11 cellular contexts compared by ENCODE assay signal in genomic region chr16:24983521-24983920, GRCh38. TPM values are rescaled to one million over a fixed set of nuclear protein-coding genes. Genes with fewer than 3 reads are reported as not detected.
DNase-seq lines count a peak whose midpoint lies in the region; ATAC-seq and TF ChIP-seq lines count a peak whose summit lies in the region.
"Had no signal": no experiment of that assay in that cellular context is flagged by ENCODE, and none has a peak within 500 bp of the region (broad histone marks: within the 10 kb centered on the region; RNA-seq: fewer than 3 reads in every experiment).

No MANE protein-coding gene starts in this region.

- peaks cover 49% of the 10 kb centered on the region for H3K4me1 Mint-ChIP-seq in activated T-helper 2 cell treated with anti-CD3 and anti-CD28 coated beads, Interferon-gamma antibody, Interleukin-2, Interleukin-4, amounts not matched to agents 10 μg/mL and 5 μg/mL and 100 μg/mL, durations not matched to agents 14 hours and 24 hours and 36 hours (ENCODE audit: low read depth)
- peaks cover 87% of the 10 kb centered on the region for H3K4me1 Mint-ChIP-seq in stimulated activated memory B cell treated with anti-CD40 and anti-IgM and Interleukin-4, amounts not matched to agents 10 μg/mL and 1 μg/mL and 100 μg/mL, for 72 hours

- no peak overlapping the region for H2BK20ac ChIP-seq in IMR-90 (ENCODE audit: low read depth, low read length)

- intact Hi-C loops in IMR-90 (cut with micrococcal nuclease) (no loop called here), left lung (cut with DNase I) (loop anchor here in 1 of 2 donors (10.0 kb wide), 1 partner anchor 51 kb away; no protein-coding TSS in a partner anchor), body of pancreas (cut with DNase I) (no loop called here)
- intact Hi-C loops in activated T-helper 2 cell treated with anti-CD3 and anti-CD28 coated beads, Interferon-gamma antibody, Interleukin-2, Interleukin-4, amounts not matched to agents 10 μg/mL and 5 μg/mL and 100 μg/mL, durations not matched to agents 14 hours and 24 hours and 36 hours (cut with micrococcal nuclease) = no loop called here

- 81% methylated on average over 2 of the region's 7 CpGs; no CpG with 5 or more reads in 1 of the 2 experiments for WGBS in IMR-90 (ENCODE audit: extremely low coverage in 2 of 2, insufficient read length in 1 of 2), 2 experiments
- 73 to 74% methylated on average over 7 of the region's 7 CpGs for WGBS in body of pancreas, 2 donors

- no peak overlapping the region for H2AK9ac ChIP-seq in IMR-90 (replicated peaks; ENCODE audit: low read depth, low read length, poor library complexity)

- dilution Hi-C loops in IMR-90 (cut with HindIII; ENCODE audit: low sequenced_read_pairs, unreplicated experiment) = no loop called here

- POLR2A ChIA-PET in IMR-90 (lab: Charles Lee; ENCODE audit: unreplicated experiment) = no interaction called here

- peak overlapping the region in 1 of 2 experiments; percentile 49; a peak in 2 of 4 replicates for H4K8ac ChIP-seq in IMR-90 (ENCODE audit: low read depth in 2 of 2, low read length in 2 of 2)

- no peak for TF ChIP-seq RAD21 in IMR-90 (IDR thresholded peaks at IDR 0.05; ENCODE audit: low read length)

- H3K4me3 ChIP-seq in IMR-90 (ENCODE audit: insufficient read depth, low read depth, low read length) (no peak overlapping the region), left lung (no peak overlapping the region), body of pancreas (no peak overlapping the region)

- H2AK5ac ChIP-seq in IMR-90 (ENCODE audit: low read depth, low read length) = peak overlapping the region; percentile 83; the same call in 1 of the 2 replicates

- ATAC-seq in IMR-90 (ENCODE audit: low read depth) = no peak
- no peak for ATAC-seq in left lung
- no peak for ATAC-seq in stimulated activated memory B cell treated with anti-CD40 and anti-IgM and Interleukin-4, amounts not matched to agents 10 μg/mL and 1 μg/mL and 100 μg/mL, for 72 hours
- ATAC-seq in GM18868 (IDR thresholded peaks at IDR 0.05; ENCODE audit: unreplicated experiment) = no peak
- no peak for ATAC-seq in body of pancreas

- H2BK5ac ChIP-seq in IMR-90 (ENCODE audit: low read depth, low read length, poor library complexity, severe bottlenecking) = peak overlapping the region; percentile 52

- peak overlapping the region; percentile 23; the same call in 1 of the 2 replicates for H3K4ac ChIP-seq in IMR-90 (ENCODE audit: low read depth, low read length)

- 0 out of 2 replicates have a peak overlapping the region, but pooled peaks have one; percentile 17 for H3K14ac ChIP-seq in IMR-90 (replicated peaks; ENCODE audit: low read depth, low read length)

- TF ChIP-seq POLR2A in IMR-90 (IDR thresholded peaks at IDR 0.05; ENCODE audit: low read depth, low read length) = no peak
- TF ChIP-seq POLR2A in body of pancreas (IDR thresholded peaks at IDR 0.05) = no peak

- H3K4me3 Mint-ChIP-seq in activated T-helper 2 cell treated with anti-CD3 and anti-CD28 coated beads, Interferon-gamma antibody, Interleukin-2, Interleukin-4, amounts not matched to agents 10 μg/mL and 5 μg/mL and 100 μg/mL, durations not matched to agents 14 hours and 24 hours and 36 hours (ENCODE audit: low read depth) = no peak overlapping the region
- no peak overlapping the region for H3K4me3 Mint-ChIP-seq in stimulated activated memory B cell treated with anti-CD40 and anti-IgM and Interleukin-4, amounts not matched to agents 10 μg/mL and 1 μg/mL and 100 μg/mL, for 72 hours
- H3K4me3 Mint-ChIP-seq: H9 had no signal

- no TSS peak for BruUV-seq in IMR-90 (replicated peaks; lab: Mats Ljungman, UMichigan)

- no peak overlapping the region; the same call in 1 of the 2 replicates for H4K5ac ChIP-seq in IMR-90 (ENCODE audit: low read depth, low read length)

- peak overlapping the region; percentile 55; the same call in 2 of the 3 replicates for H2BK15ac ChIP-seq in IMR-90 (ENCODE audit: low read depth, low read length)

- CTCF ChIA-PET in IMR-90 (lab: Yijun Ruan, JAX) = no interaction called here

- in situ Hi-C loops in IMR-90 (cut with MboI; ENCODE audit: low sequenced_read_pairs) = no loop called here

- peaks cover 22% of the 10 kb centered on the region for H3K9me1 ChIP-seq in IMR-90 (ENCODE audit: insufficient read depth, low read length)

- peaks cover 12% of the 10 kb centered on the region for H3K36me3 Mint-ChIP-seq in activated T-helper 2 cell treated with anti-CD3 and anti-CD28 coated beads, Interferon-gamma antibody, Interleukin-2, Interleukin-4, amounts not matched to agents 10 μg/mL and 5 μg/mL and 100 μg/mL, durations not matched to agents 14 hours and 24 hours and 36 hours (ENCODE audit: low read depth)
- peaks cover 17% of the 10 kb centered on the region for H3K36me3 Mint-ChIP-seq in stimulated activated memory B cell treated with anti-CD40 and anti-IgM and Interleukin-4, amounts not matched to agents 10 μg/mL and 1 μg/mL and 100 μg/mL, for 72 hours

- H3K9me3 ChIP-seq in IMR-90 (ENCODE audit: control insufficient read depth, insufficient read depth, low read length) (no peaks in the 10 kb centered on the region), left lung (no peaks in the 10 kb centered on the region), body of pancreas (no peaks in the 10 kb centered on the region)

- H3K79me1 ChIP-seq in IMR-90 (ENCODE audit: low read depth in 1 of 2, low read length in 2 of 2) = peaks cover 30 to 58% of the 10 kb centered on the region in 2 experiments

- H3K18ac ChIP-seq in IMR-90 (ENCODE audit: low read depth, low read length) = no peak overlapping the region

- H3K9ac ChIP-seq in IMR-90 (ENCODE audit: low read depth, low read length) = no peak overlapping the region

- no peak overlapping the region for H3K4me2 ChIP-seq in IMR-90 (ENCODE audit: low read depth, low read length)

- H3K36me3 ChIP-seq in IMR-90 (ENCODE audit: control insufficient read depth, insufficient read depth, low read length) (no peaks in the 10 kb centered on the region), left lung (no peaks in the 10 kb centered on the region), body of pancreas (replicated peaks in 1 of 2; ENCODE audit: insufficient read depth in 1 of 2, low read depth in 2 of 2) (no peaks in the 10 kb centered on the region)

- peaks cover 15% of the 10 kb centered on the region for H3K9me3 Mint-ChIP-seq in activated T-helper 2 cell treated with anti-CD3 and anti-CD28 coated beads, Interferon-gamma antibody, Interleukin-2, Interleukin-4, amounts not matched to agents 10 μg/mL and 5 μg/mL and 100 μg/mL, durations not matched to agents 14 hours and 24 hours and 36 hours
- H3K9me3 Mint-ChIP-seq in stimulated activated memory B cell treated with anti-CD40 and anti-IgM and Interleukin-4, amounts not matched to agents 10 μg/mL and 1 μg/mL and 100 μg/mL, for 72 hours = peaks cover 2% of the 10 kb centered on the region
- H3K9me3 Mint-ChIP-seq: H9 had no signal

- H4K91ac ChIP-seq in IMR-90 (ENCODE audit: insufficient read depth, low read depth, low read length) = no peak overlapping the region; the same call in 1 of the 2 replicates

- TF ChIP-seq CTCF in IMR-90 (conservative IDR thresholded peaks at IDR 0.05; ENCODE audit: low read depth, low read length) = no peak
- TF ChIP-seq CTCF in left lung (IDR thresholded peaks at IDR 0.05) = no peak
- TF ChIP-seq CTCF in body of pancreas (IDR thresholded peaks at IDR 0.05) = no peak

- H3K4me1 ChIP-seq in IMR-90 (ENCODE audit: control insufficient read depth, insufficient read depth, low read length) = peaks cover 27% of the 10 kb centered on the region
- peaks cover 22 to 74% of the 10 kb centered on the region in 2 donors for H3K4me1 ChIP-seq in left lung
- H3K4me1 ChIP-seq in body of pancreas = peaks cover 25% of the 10 kb centered on the region

- H3K27ac Mint-ChIP-seq in activated T-helper 2 cell treated with anti-CD3 and anti-CD28 coated beads, Interferon-gamma antibody, Interleukin-2, Interleukin-4, amounts not matched to agents 10 μg/mL and 5 μg/mL and 100 μg/mL, durations not matched to agents 14 hours and 24 hours and 36 hours = peak overlapping the region; percentile 11
- peak overlapping the region; percentile 75 for H3K27ac Mint-ChIP-seq in stimulated activated memory B cell treated with anti-CD40 and anti-IgM and Interleukin-4, amounts not matched to agents 10 μg/mL and 1 μg/mL and 100 μg/mL, for 72 hours

- H3K27ac ChIP-seq in IMR-90 (ENCODE audit: insufficient read depth, low read length) (no peak overlapping the region), left lung (peak overlapping the region; percentile 21 to 68), body of pancreas (peak overlapping the region in 1 of 4 donors; percentile 32)

- H3K27me3 ChIP-seq in IMR-90 (ENCODE audit: control insufficient read depth, insufficient read depth, low read length) = no peaks in the 10 kb centered on the region
- H3K27me3 ChIP-seq in left lung = no peaks in the 10 kb centered on the region
- no peaks in the 10 kb centered on the region for H3K27me3 ChIP-seq in body of pancreas

- H3K56ac ChIP-seq in IMR-90 (ENCODE audit: extremely low read depth, insufficient read depth, low read length) = no peak overlapping the region

- H2AFZ ChIP-seq in IMR-90 (replicated peaks; ENCODE audit: low read length, poor library complexity) = no peak overlapping the region

- H4K20me1 ChIP-seq in IMR-90 (ENCODE audit: insufficient read depth, low read length) = peaks cover 11% of the 10 kb centered on the region

- no peaks in the 10 kb centered on the region for H3K27me3 Mint-ChIP-seq in activated T-helper 2 cell treated with anti-CD3 and anti-CD28 coated beads, Interferon-gamma antibody, Interleukin-2, Interleukin-4, amounts not matched to agents 10 μg/mL and 5 μg/mL and 100 μg/mL, durations not matched to agents 14 hours and 24 hours and 36 hours (ENCODE audit: low read depth)
- H3K27me3 Mint-ChIP-seq in stimulated activated memory B cell treated with anti-CD40 and anti-IgM and Interleukin-4, amounts not matched to agents 10 μg/mL and 1 μg/mL and 100 μg/mL, for 72 hours = no peaks in the 10 kb centered on the region

- H3K23ac ChIP-seq in IMR-90 (ENCODE audit: low read depth, low read length) = no peak overlapping the region

- DNase-seq in IMR-90 (no peak), left lung (no peak), body of pancreas (no peak), amniotic stem cell (lab: John Stamatoyannopoulos, UW) (no peak)
- no peak for DNase-seq in activated T-helper 2 cell treated with anti-CD3 and anti-CD28 coated beads, Interferon-gamma antibody, Interleukin-2, Interleukin-4, amounts not matched to agents 10 μg/mL and 5 μg/mL and 100 μg/mL, durations not matched to agents 14 hours and 24 hours and 36 hours (ENCODE audit: low spot score)
- no peak for DNase-seq in stimulated activated CD4-positive, alpha-beta T cell treated with anti-CD3 and anti-CD28 coated beads, Interleukin-1b, Interleukin-23, amount 100 ng/mL, for 48 hours
- DNase-seq: Calu3, H9, kidney glomerular epithelial cell had no signal

- no peak overlapping the region for H2BK120ac ChIP-seq in IMR-90 (ENCODE audit: low read depth, low read length)

RNA-seq across cellular contexts. Expression of gene ARHGAP17, which starts 31.6 kb away (rescaled TPM):
- total RNA-seq in IMR-90 (2012; rRNA removed) = 27.6 and 29.4 TPM in 2 replicates
- polyA plus RNA-seq in IMR-90 (2012; rRNA removed) = 60.1 and 65.0 TPM in 2 replicates
- polyA plus RNA-seq in IMR-90 (2012; cell fraction: cytosol; rRNA removed) = 40.0 and 40.7 TPM in 2 replicates
- 81.6 and 132 TPM in 2 replicates for polyA plus RNA-seq in IMR-90 (2012; cell fraction: nucleus; rRNA removed; ENCODE audit: low replicate concordance)
- 75.4 and 84.4 TPM in 2 replicates for total RNA-seq in activated T-helper 2 cell treated with anti-CD3 and anti-CD28 coated beads, Interferon-gamma antibody, Interleukin-2, Interleukin-4, amounts not matched to agents 10 μg/mL and 5 μg/mL and 100 μg/mL, durations not matched to agents 14 hours and 24 hours and 36 hours
- 10 to 100 TPM; 58.3 to 86.0 TPM for total RNA-seq in left lung
- 10 to 100 TPM; 35.9 to 54.7 TPM for total RNA-seq in body of pancreas
